In the genomic region with DNA sequence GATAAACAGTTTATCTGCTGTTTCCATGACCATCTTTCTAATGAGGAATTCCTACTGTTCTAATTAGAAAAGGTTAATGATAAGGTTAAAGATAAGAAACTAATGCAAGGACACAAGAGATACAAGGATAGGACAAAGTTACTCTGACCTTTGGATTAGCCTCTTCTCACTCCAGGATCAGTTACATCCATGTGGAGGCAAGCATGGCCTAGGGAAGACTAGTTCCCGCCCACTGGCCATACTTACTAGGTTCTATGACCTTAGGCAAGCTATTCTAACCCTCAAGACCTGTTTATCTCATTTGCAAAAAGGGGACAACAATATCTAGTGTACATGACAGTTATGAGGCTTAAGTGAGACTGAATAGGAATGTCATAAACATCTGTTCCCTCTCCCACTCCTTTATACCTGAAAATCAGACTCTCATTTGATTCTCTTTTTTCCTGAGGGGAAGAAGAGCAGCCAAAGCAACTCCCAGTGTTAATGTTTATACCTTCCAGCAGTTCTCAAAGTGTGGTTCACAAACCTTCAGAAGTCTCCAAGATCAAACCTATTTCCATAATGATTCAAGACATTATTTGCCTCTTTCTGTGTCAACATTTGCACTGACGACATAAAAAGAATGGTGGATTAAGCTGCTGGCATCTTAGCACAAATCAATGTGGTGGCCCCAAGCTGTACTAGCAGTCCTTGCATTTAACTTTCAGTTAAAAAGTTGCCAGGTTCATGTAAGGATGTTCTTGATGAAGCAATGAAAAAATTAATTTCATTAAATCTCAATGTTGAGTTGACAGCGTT, we compare ENCODE assay signal across 15 cellular contexts.
"Had no signal": no experiment of that assay in that cellular context is flagged by ENCODE, and none has a peak within 500 bp of the region (broad histone marks: within the 10 kb centered on the region; RNA-seq: fewer than 3 reads in every experiment).

No MANE protein-coding gene starts in this region.

- DNase-seq: activated CD4-positive, alpha-beta memory T cell treated with anti-CD3 and anti-CD28 coated beads, Interleukin-2, amount 10 ng/mL, durations not matched to agents 7 days and 5 days; activated CD8-positive, alpha-beta memory T cell treated with anti-CD3 and anti-CD28 coated beads, Interleukin-2, amount 50 U/mL, for 4 hours; activated naive CD8-positive, alpha-beta T cell treated with anti-CD3 and anti-CD28 coated beads, Interleukin-2, amount 50 U/mL, for 24 hours; activated T-cell treated with anti-CD3 and anti-CD28 coated beads, Interleukin-2, amount 50 U/mL, for 72 hours; caudate nucleus; colonic mucosa; foreskin melanocyte; heart left ventricle; islet precursor cell; left lung; mesenchymal stem cell; stimulated activated CD4-positive, alpha-beta T cell treated with anti-CD3 and anti-CD28 coated beads, Interleukin-4, amount 100 ng/mL, for 1 hour; upper lobe of left lung had no signal

- H3K4me3 ChIP-seq: colonic mucosa, heart left ventricle, left lung, upper lobe of left lung had no signal

- H3K9me3 Mint-ChIP-seq: activated CD4-positive, alpha-beta memory T cell treated with anti-CD3 and anti-CD28 coated beads, Interleukin-2, amount 10 ng/mL, durations not matched to agents 7 days and 5 days; activated T-cell treated with anti-CD3 and anti-CD28 coated beads, Interleukin-2, amount 50 U/mL, for 72 hours; stimulated activated naive CD8-positive, alpha-beta T cell treated with anti-CD3 and anti-CD28 coated beads, Interleukin-15, Interleukin-2, amounts not matched to agents 100 ng/mL and 50 ng/mL, for 24 hours had no signal

- H3K4me3 Mint-ChIP-seq: activated CD4-positive, alpha-beta memory T cell treated with anti-CD3 and anti-CD28 coated beads, Interleukin-2, amount 10 ng/mL, durations not matched to agents 7 days and 5 days; activated naive CD8-positive, alpha-beta T cell treated with anti-CD3 and anti-CD28 coated beads, Interleukin-2, amount 50 U/mL, for 24 hours; activated T-cell treated with anti-CD3 and anti-CD28 coated beads, Interleukin-2, amount 50 U/mL, for 72 hours; stimulated activated naive CD8-positive, alpha-beta T cell treated with anti-CD3 and anti-CD28 coated beads, Interleukin-15, Interleukin-2, amounts not matched to agents 100 ng/mL and 50 ng/mL, for 24 hours had no signal

- H3K27me3 Mint-ChIP-seq: activated CD4-positive, alpha-beta memory T cell treated with anti-CD3 and anti-CD28 coated beads, Interleukin-2, amount 10 ng/mL, durations not matched to agents 7 days and 5 days; activated naive CD8-positive, alpha-beta T cell treated with anti-CD3 and anti-CD28 coated beads, Interleukin-2, amount 50 U/mL, for 24 hours; stimulated activated naive CD8-positive, alpha-beta T cell treated with anti-CD3 and anti-CD28 coated beads, Interleukin-15, Interleukin-2, amounts not matched to agents 100 ng/mL and 50 ng/mL, for 24 hours had no signal

- ATAC-seq: activated naive CD8-positive, alpha-beta T cell treated with anti-CD3 and anti-CD28 coated beads, Interleukin-2, amount 50 U/mL, for 24 hours; activated T-cell treated with anti-CD3 and anti-CD28 coated beads, Interleukin-2, amount 50 U/mL, for 72 hours; heart left ventricle had no signal

- H3K27ac Mint-ChIP-seq: activated CD4-positive, alpha-beta memory T cell treated with anti-CD3 and anti-CD28 coated beads, Interleukin-2, amount 10 ng/mL, durations not matched to agents 7 days and 5 days; activated naive CD8-positive, alpha-beta T cell treated with anti-CD3 and anti-CD28 coated beads, Interleukin-2, amount 50 U/mL, for 24 hours; activated T-cell treated with anti-CD3 and anti-CD28 coated beads, Interleukin-2, amount 50 U/mL, for 72 hours; stimulated activated naive CD8-positive, alpha-beta T cell treated with anti-CD3 and anti-CD28 coated beads, Interleukin-15, Interleukin-2, amounts not matched to agents 100 ng/mL and 50 ng/mL, for 24 hours had no signal

- FAIRE-seq: astrocyte had no signal
